ENCODE assay signal across 8 cellular contexts in the genomic region with DNA sequence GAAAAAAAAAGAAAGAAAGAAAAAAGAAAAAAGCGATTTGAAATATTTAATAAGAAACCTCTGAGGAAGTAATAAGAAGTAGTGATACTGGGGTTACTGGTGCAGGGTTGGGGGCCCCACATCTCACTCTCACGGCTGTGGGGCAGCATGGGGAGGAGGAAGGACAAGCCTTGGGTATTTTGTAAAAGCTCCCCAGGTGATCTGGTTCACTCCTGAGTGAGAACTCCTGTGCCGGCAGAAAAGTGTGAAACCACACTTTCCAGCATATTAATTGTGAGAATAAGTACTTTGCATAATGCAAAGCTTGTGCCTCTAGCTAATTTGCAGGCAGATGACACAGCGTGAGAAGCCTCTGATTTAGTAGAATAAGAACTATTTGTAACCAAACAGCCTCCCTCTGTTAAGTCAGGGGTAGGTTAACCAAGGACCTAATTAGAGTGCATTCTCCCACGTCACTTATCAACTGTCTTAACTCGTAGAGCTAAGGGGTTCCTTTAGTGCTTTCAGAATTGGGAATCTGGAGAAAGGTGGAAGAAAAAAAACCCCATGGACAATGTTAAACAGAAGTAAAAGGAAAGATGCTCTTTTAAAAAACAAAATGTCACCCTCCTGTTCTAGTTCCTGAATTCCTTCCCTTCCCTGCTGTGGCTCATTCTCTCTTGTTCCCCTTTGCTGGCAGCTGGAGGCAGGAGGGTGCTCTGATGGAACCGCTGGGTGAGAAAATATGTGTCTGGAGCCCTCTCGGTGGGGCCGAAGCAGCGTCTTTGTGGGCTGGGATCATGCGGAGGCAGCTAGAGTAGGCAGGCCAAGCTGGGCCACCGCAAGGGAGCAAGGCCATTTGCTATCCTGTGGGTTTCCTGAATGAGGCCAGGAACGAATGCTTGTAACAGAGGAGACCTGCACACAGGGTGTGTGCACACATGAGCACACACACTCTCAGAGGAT.
A peak's percentile ranks its signal among the peaks of the same experiment; 100 is the strongest.
DNase-seq lines count a peak whose midpoint lies in the region; ATAC-seq and TF ChIP-seq lines count a peak whose summit lies in the region.

No MANE protein-coding gene starts in this region.

- peak overlapping the region; percentile 70 for H3K4me3 Mint-ChIP-seq in CD8-positive, alpha-beta T cell
- H3K4me3 Mint-ChIP-seq in natural killer cell treated with Interleukin-12 subunit alpha and Interleukin-12 subunit beta and Interleukin-15 and Interleukin-18, amount 100 ng/mL, for 72 hours: peak overlapping the region; percentile 90
- no peak overlapping the region for H3K4me3 Mint-ChIP-seq in HFFc6

- H3K27ac Mint-ChIP-seq in CD8-positive, alpha-beta T cell: peak overlapping the region; percentile 99
- peak overlapping the region in 1 of 2 donors; percentile 99 for H3K27ac Mint-ChIP-seq in natural killer cell treated with Interleukin-12 subunit alpha and Interleukin-12 subunit beta and Interleukin-15 and Interleukin-18, amount 100 ng/mL, for 72 hours
- no peak overlapping the region for H3K27ac Mint-ChIP-seq in HFFc6

- H3K4me1 Mint-ChIP-seq in CD8-positive, alpha-beta T cell (ENCODE audit: low read depth): peaks cover 99% of the 10 kb centered on the region
- peaks cover 88 to 100% of the 10 kb centered on the region in 2 donors for H3K4me1 Mint-ChIP-seq in natural killer cell treated with Interleukin-12 subunit alpha and Interleukin-12 subunit beta and Interleukin-15 and Interleukin-18, amount 100 ng/mL, for 72 hours (ENCODE audit: low read depth in 2 of 2)
- peaks cover 52% of the 10 kb centered on the region for H3K4me1 Mint-ChIP-seq in HFFc6 (ENCODE audit: low read depth)

- TF ChIP-seq CTCF in CD8-positive, alpha-beta T cell (IDR thresholded peaks at IDR 0.05): no peak
- TF ChIP-seq CTCF in HFFc6 (IDR thresholded peaks at IDR 0.05): no peak
- TF ChIP-seq CTCF in A673 (conservative IDR thresholded peaks at IDR 0.05; ENCODE audit: low read depth, low read length): no peak

- no peaks in the 10 kb centered on the region for H3K36me3 ChIP-seq in CD8-positive, alpha-beta T cell (ENCODE audit: insufficient read depth, low read length)
- H3K36me3 ChIP-seq in HUES48 (ENCODE audit: control insufficient read depth, insufficient read depth, low read length): no peaks in the 10 kb centered on the region
- no peaks in the 10 kb centered on the region for H3K36me3 ChIP-seq in A673 (ENCODE audit: insufficient read depth, low read length, poor library complexity, severe bottlenecking)

- POLR2A ChIA-PET in CD8-positive, alpha-beta T cell (lab: Charles Lee): interaction anchor here (1.0 to 3.2 kb wide), 14 partner anchors 10 to 78 kb away, joined by 3 to 15 read pairs (median 4); no protein-coding TSS in a partner anchor
- POLR2A ChIA-PET in A673 (lab: Charles Lee; ENCODE audit: low non-redundant PET): no interaction called here

- H3K9me3 Mint-ChIP-seq in CD8-positive, alpha-beta T cell: no peaks in the 10 kb centered on the region
- no peaks in the 10 kb centered on the region for H3K9me3 Mint-ChIP-seq in natural killer cell treated with Interleukin-12 subunit alpha and Interleukin-12 subunit beta and Interleukin-15 and Interleukin-18, amount 100 ng/mL, for 72 hours
- H3K9me3 Mint-ChIP-seq in HFFc6: no peaks in the 10 kb centered on the region

- peak overlapping the region; percentile 41 for H3K27ac ChIP-seq in CD8-positive, alpha-beta T cell (ENCODE audit: low read depth, low read length)
- H3K27ac ChIP-seq in HUES48 (ENCODE audit: low read depth, low read length) (peak overlapping the region; percentile 80), A673 (ENCODE audit: low read depth, low read length, poor library complexity, severe bottlenecking) (no peak overlapping the region)

- intact Hi-C loops in CD8-positive, alpha-beta T cell (cut with DNase I, micrococcal nuclease): loop anchor here (2.0 to 5.0 kb wide), 3 partner anchors 14 to 108 kb away; a partner anchor contains a TSS
- intact Hi-C loops in A673 (cut with micrococcal nuclease; ENCODE audit: unreplicated experiment): no loop called here

- H3K4me1 ChIP-seq in CD8-positive, alpha-beta T cell (ENCODE audit: insufficient read depth, low read length): peaks cover 98% of the 10 kb centered on the region
- H3K4me1 ChIP-seq in HUES48 (ENCODE audit: control insufficient read depth, insufficient read depth, low read length): peaks cover 41% of the 10 kb centered on the region
- H3K4me1 ChIP-seq in A673 (ENCODE audit: insufficient read depth, low read length, poor library complexity, severe bottlenecking): peaks cover 18% of the 10 kb centered on the region

- CTCF ChIA-PET in CD8-positive, alpha-beta T cell (lab: Charles Lee): interaction anchor here (0.8 to 2.9 kb wide), 11 partner anchors 10 to 279 kb away, joined by 3 to 13 read pairs (median 4); a partner anchor contains a TSS
- CTCF ChIA-PET in A673 (lab: Charles Lee): no interaction called here

- H3K9me3 ChIP-seq in CD8-positive, alpha-beta T cell (ENCODE audit: low read length): no peaks in the 10 kb centered on the region
- H3K9me3 ChIP-seq in HUES48 (ENCODE audit: control insufficient read depth, insufficient read depth, low read length): no peaks in the 10 kb centered on the region
- no peaks in the 10 kb centered on the region for H3K9me3 ChIP-seq in A673 (ENCODE audit: low read depth, low read length, poor library complexity, severe bottlenecking)

- H3K9ac ChIP-seq in HUES48 (ENCODE audit: low read depth, low read length): no peak overlapping the region

- DNase-seq in CD8-positive, alpha-beta T cell: peak in 5 of 7 experiments; percentile 45 to 74 (median 62)
- peak; percentile 85 for DNase-seq in activated effector memory CD4-positive, alpha-beta T cell treated with anti-CD3 and anti-CD28 coated beads, Interleukin-2, amount 50 U/mL, for 16 hours
- peak; percentile 86 for DNase-seq in natural killer cell treated with Interleukin-12 subunit alpha and Interleukin-12 subunit beta and Interleukin-15 and Interleukin-18, amount 100 ng/mL, for 72 hours (ENCODE audit: low spot score)
- DNase-seq in COR-L47 (lab: John Stamatoyannopoulos, UW): no peak
- DNase-seq in HFFc6: no peak
- no peak for DNase-seq in A673 (ENCODE audit: low spot score)

- peak; percentile 41 for ATAC-seq in CD8-positive, alpha-beta T cell
- peak; percentile 85 for ATAC-seq in GM21423 (IDR thresholded peaks at IDR 0.05; ENCODE audit: unreplicated experiment)
- ATAC-seq in natural killer cell treated with Interleukin-12 subunit alpha and Interleukin-12 subunit beta and Interleukin-15 and Interleukin-18, amount 100 ng/mL, for 72 hours: peak; percentile 76 to 82

- no TSS peak for BruUV-seq in A673 (replicated peaks; lab: Mats Ljungman, UMichigan)

- H3K36me3 Mint-ChIP-seq in CD8-positive, alpha-beta T cell: peaks cover 38% of the 10 kb centered on the region
- peaks cover 11% of the 10 kb centered on the region for H3K36me3 Mint-ChIP-seq in natural killer cell treated with Interleukin-12 subunit alpha and Interleukin-12 subunit beta and Interleukin-15 and Interleukin-18, amount 100 ng/mL, for 72 hours
- H3K36me3 Mint-ChIP-seq in HFFc6 (ENCODE audit: low read depth): peaks cover 6% of the 10 kb centered on the region

- H3K4me3 ChIP-seq in CD8-positive, alpha-beta T cell (ENCODE audit: low read depth, low read length): no peak overlapping the region
- H3K4me3 ChIP-seq in HUES48 (ENCODE audit: low read depth, low read length) (no peak overlapping the region), A673 (ENCODE audit: low read depth, low read length, poor library complexity, severe bottlenecking) (no peak overlapping the region)

- H3K27me3 Mint-ChIP-seq in CD8-positive, alpha-beta T cell (ENCODE audit: low read depth): no peaks in the 10 kb centered on the region
- H3K27me3 Mint-ChIP-seq in natural killer cell treated with Interleukin-12 subunit alpha and Interleukin-12 subunit beta and Interleukin-15 and Interleukin-18, amount 100 ng/mL, for 72 hours: no peaks in the 10 kb centered on the region
- no peaks in the 10 kb centered on the region for H3K27me3 Mint-ChIP-seq in HFFc6 (ENCODE audit: insufficient read depth)

- no peaks in the 10 kb centered on the region for H3K27me3 ChIP-seq in CD8-positive, alpha-beta T cell (ENCODE audit: insufficient read depth, low read length)
- no peaks in the 10 kb centered on the region for H3K27me3 ChIP-seq in HUES48 (ENCODE audit: control insufficient read depth, insufficient read depth, low read length)
- H3K27me3 ChIP-seq in A673 (replicated peaks; ENCODE audit: insufficient read depth, low read depth, low read length, poor library complexity): no peaks in the 10 kb centered on the region

Comparison
In these comparisons a context has a peak if more than half of its experiments do, and no peak if none do; other contexts are left out.
1. DNase-seq: peak in CD8-positive, alpha-beta T cell (5 of 7), activated effector memory CD4-positive, alpha-beta T cell treated with anti-CD3 and anti-CD28 coated beads, Interleukin-2, amount 50 U/mL, for 16 hours (single experiment) and natural killer cell treated with Interleukin-12 subunit alpha and Interleukin-12 subunit beta and Interleukin-15 and Interleukin-18, amount 100 ng/mL, for 72 hours (single experiment); none in COR-L47 (single experiment), HFFc6 (single experiment) and A673 (single experiment).
2. Peak in every context shown above with its lines, with median percentiles within 50 percentile points of each other: ATAC-seq.